8 cellular contexts compared by ENCODE assay signal in genomic region chr17:64781810-64782555, GRCh38.
A peak's percentile ranks its signal among the peaks of the same experiment; 100 is the strongest.
DNase-seq lines count a peak whose midpoint lies in the region; ATAC-seq and TF ChIP-seq lines count a peak whose summit lies in the region.

No MANE protein-coding gene starts in this region.

- no peak for ATAC-seq in HG02852 (IDR thresholded peaks at IDR 0.05; ENCODE audit: unreplicated experiment)

- H3K4me3 ChIP-seq in HL-60 (replicated peaks; ENCODE audit: insufficient read depth, low read length) (peak overlapping the region; percentile 43; the same call in 1 of the 2 replicates), iPS DF 6.9 (ENCODE audit: low read length) (peak overlapping the region; percentile 57; the same call in 1 of the 2 replicates), skin epidermis (peak overlapping the region; percentile 47 to 64 (median 56))

- no peaks in the 10 kb centered on the region for H3K36me3 ChIP-seq in iPS DF 6.9 (ENCODE audit: control insufficient read depth, insufficient read depth, low read length)

- H3K36me3 Mint-ChIP-seq in activated T-helper 1 cell treated with anti-CD3 and anti-CD28 coated beads, Interleukin-12 subunit alpha, Interleukin-12 subunit beta, Interleukin-2, Interleukin-4 antibody, amounts not matched to agents 30 ng/mL and 10 ng/mL and 1 ng/mL, durations not matched to agents 14 hours and 24 hours and 36 hours (ENCODE audit: low read depth), result peaks cover 10% of the 10 kb centered on the region

- DNase-seq in HL-60 (ENCODE audit: low read depth in 1 of 2, low spot score in 1 of 2) (no peak), iPS DF 6.9 (ENCODE audit: low read depth, low spot score) (no peak), COR-L47 (lab: John Stamatoyannopoulos, UW) (no peak), foreskin melanocyte (no peak), SHP77 treated with DMSO at 0.1 percent for 48 hours (lab: John Stamatoyannopoulos, UW) (no peak)
- DNase-seq in activated T-helper 1 cell treated with anti-CD3 and anti-CD28 coated beads, Interleukin-12 subunit alpha, Interleukin-12 subunit beta, Interleukin-2, Interleukin-4 antibody, amounts not matched to agents 30 ng/mL and 10 ng/mL and 1 ng/mL, durations not matched to agents 14 hours and 24 hours and 36 hours (ENCODE audit: low spot score), result no peak

- peak overlapping the region; percentile 58 for H3K27ac Mint-ChIP-seq in activated T-helper 1 cell treated with anti-CD3 and anti-CD28 coated beads, Interleukin-12 subunit alpha, Interleukin-12 subunit beta, Interleukin-2, Interleukin-4 antibody, amounts not matched to agents 30 ng/mL and 10 ng/mL and 1 ng/mL, durations not matched to agents 14 hours and 24 hours and 36 hours

- peaks cover 28% of the 10 kb centered on the region for H3K4me1 Mint-ChIP-seq in activated T-helper 1 cell treated with anti-CD3 and anti-CD28 coated beads, Interleukin-12 subunit alpha, Interleukin-12 subunit beta, Interleukin-2, Interleukin-4 antibody, amounts not matched to agents 30 ng/mL and 10 ng/mL and 1 ng/mL, durations not matched to agents 14 hours and 24 hours and 36 hours (ENCODE audit: low read depth)

- WGBS in iPS DF 6.9 (ENCODE audit: insufficient coverage, insufficient read length), result no CpG with 5 or more reads among the region's 17 CpGs

- H3K9me3 Mint-ChIP-seq in activated T-helper 1 cell treated with anti-CD3 and anti-CD28 coated beads, Interleukin-12 subunit alpha, Interleukin-12 subunit beta, Interleukin-2, Interleukin-4 antibody, amounts not matched to agents 30 ng/mL and 10 ng/mL and 1 ng/mL, durations not matched to agents 14 hours and 24 hours and 36 hours, result no peaks in the 10 kb centered on the region

- TF ChIP-seq CTCF in HL-60 (IDR thresholded peaks at IDR 0.05; ENCODE audit: insufficient read depth, low read length), result no peak

- H3K27ac ChIP-seq in HL-60 (replicated peaks) (peak overlapping the region; percentile 57), iPS DF 6.9 (ENCODE audit: low read length) (no peak overlapping the region), skin epidermis (peak overlapping the region; percentile 20 to 95 (median 89))

- H3K4me1 ChIP-seq in iPS DF 6.9 (ENCODE audit: control insufficient read depth, insufficient read depth, low read length), result peaks cover 7% of the 10 kb centered on the region

- no peaks in the 10 kb centered on the region for H3K9me3 ChIP-seq in iPS DF 6.9 (ENCODE audit: control insufficient read depth, insufficient read depth, low read length)

- peaks cover 5% of the 10 kb centered on the region for H3K27me3 Mint-ChIP-seq in activated T-helper 1 cell treated with anti-CD3 and anti-CD28 coated beads, Interleukin-12 subunit alpha, Interleukin-12 subunit beta, Interleukin-2, Interleukin-4 antibody, amounts not matched to agents 30 ng/mL and 10 ng/mL and 1 ng/mL, durations not matched to agents 14 hours and 24 hours and 36 hours (ENCODE audit: insufficient read depth)

- intact Hi-C loops in activated T-helper 1 cell treated with anti-CD3 and anti-CD28 coated beads, Interleukin-12 subunit alpha, Interleukin-12 subunit beta, Interleukin-2, Interleukin-4 antibody, amounts not matched to agents 30 ng/mL and 10 ng/mL and 1 ng/mL, durations not matched to agents 14 hours and 24 hours and 36 hours (cut with micrococcal nuclease), result loop anchor here (10.0 kb wide), 1 partner anchor 757 kb away; the partner anchor contains the start of gene ICAM2

- H3K4me3 Mint-ChIP-seq in activated T-helper 1 cell treated with anti-CD3 and anti-CD28 coated beads, Interleukin-12 subunit alpha, Interleukin-12 subunit beta, Interleukin-2, Interleukin-4 antibody, amounts not matched to agents 30 ng/mL and 10 ng/mL and 1 ng/mL, durations not matched to agents 14 hours and 24 hours and 36 hours, result peak overlapping the region; percentile 73

- no peaks in the 10 kb centered on the region for H3K27me3 ChIP-seq in HL-60 (ENCODE audit: insufficient read depth, poor library complexity, severe bottlenecking)
- H3K27me3 ChIP-seq in iPS DF 6.9 (ENCODE audit: control insufficient read depth, insufficient read depth, low read length), result peaks cover 24% of the 10 kb centered on the region
